Comparison of ENCODE assay signal across 24 cellular contexts in the genomic region with DNA sequence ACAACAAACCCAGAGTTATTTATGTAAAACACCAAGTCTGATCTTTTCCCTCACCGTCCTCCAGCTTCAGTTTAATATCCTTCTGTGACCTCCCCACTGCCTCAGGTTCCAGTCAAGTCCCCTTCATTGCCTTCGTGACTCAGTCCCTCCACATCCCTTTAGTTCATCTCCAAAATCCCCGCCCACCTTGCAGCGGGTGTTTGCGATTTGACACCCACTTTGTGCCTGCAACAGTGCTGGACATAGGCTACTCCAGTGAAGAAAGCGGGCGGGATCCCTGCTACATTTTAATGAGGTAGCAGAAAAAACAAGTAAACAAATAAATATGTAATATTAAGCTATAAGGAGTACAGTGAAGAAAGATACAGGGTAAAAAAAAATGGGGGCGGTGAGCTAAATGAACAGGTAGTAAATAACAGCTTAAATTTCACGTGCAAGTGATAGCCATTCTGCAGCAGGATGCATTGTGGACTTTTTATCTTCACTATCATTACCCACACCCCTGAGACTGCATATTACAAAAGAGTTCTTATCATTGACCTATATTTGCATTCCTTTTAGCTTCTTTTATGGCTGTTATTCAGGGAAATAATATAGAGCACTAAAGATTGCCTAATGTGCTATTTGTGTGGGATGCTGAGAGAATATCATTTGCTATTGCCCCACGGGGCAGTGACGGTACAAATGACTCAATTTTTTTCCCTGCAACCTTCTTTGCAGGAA.
A peak's percentile ranks its signal among the peaks of the same experiment; 100 is the strongest.
DNase-seq lines count a peak whose midpoint lies in the region; ATAC-seq and TF ChIP-seq lines count a peak whose summit lies in the region.
"Had no signal": no experiment of that assay in that cellular context is flagged by ENCODE, and none has a peak within 500 bp of the region (broad histone marks: within the 10 kb centered on the region; RNA-seq: fewer than 3 reads in every experiment).

No MANE protein-coding gene starts in this region.

- no peak overlapping the region for H3K27ac ChIP-seq in caudate nucleus (ENCODE audit: low read depth, low read length)
- H3K27ac ChIP-seq: ascending aorta, pancreas, SJSA1 had no signal

- TF ChIP-seq CTCF in cardiac fibroblast (IDR thresholded peaks at IDR 0.05; ENCODE audit: low read depth, low read length): no peak
- TF ChIP-seq CTCF in mucosa of descending colon (IDR thresholded peaks at IDR 0.05): no peak

- peaks cover 31% of the 10 kb centered on the region for H3K4me1 ChIP-seq in mucosa of descending colon (ENCODE audit: low read depth)
- H3K4me1 ChIP-seq: SJSA1 had no signal

- ATAC-seq in mucosa of descending colon: peak; percentile 91
- ATAC-seq: activated CD8-positive, alpha-beta T cell treated with anti-CD3 and anti-CD28 coated beads, Interleukin-2, amount 10 ng/mL, durations not matched to agents 7 days and 5 days; PC-3 had no signal

- DNase-seq in COLO829 (ENCODE audit: low spot score): peak; percentile 26
- DNase-seq in NCI-H1436 (lab: John Stamatoyannopoulos, UW): peak; percentile 26
- peak; percentile 47 to 56 for DNase-seq in cardiac fibroblast (ENCODE audit: low read depth in 2 of 2)
- DNase-seq in mucosa of descending colon: no peak
- no peak for DNase-seq in central memory CD4-positive, alpha-beta T cell
- DNase-seq in stimulated activated CD8-positive, alpha-beta memory T cell treated with anti-CD3 and anti-CD28 coated beads, Interleukin-4, amount 100 ng/mL, for 48 hours: no peak
- DNase-seq in caudate nucleus (lab: John Stamatoyannopoulos, UW): no peak
- no peak for DNase-seq in D341Med (ENCODE audit: low spot score)
- DNase-seq: activated CD8-positive, alpha-beta T cell treated with anti-CD3 and anti-CD28 coated beads, Interleukin-2, amount 10 ng/mL, durations not matched to agents 7 days and 5 days; activated naive CD4-positive, alpha-beta T cell treated with anti-CD3 and anti-CD28 coated beads for 36 hours; activated T-cell treated with anti-CD3 and anti-CD28 coated beads, Interleukin-2, amount 50 U/mL, for 24 hours; CD4-positive, CD25-positive, alpha-beta regulatory T cell; foreskin fibroblast; hypothalamus; KBM-7; kidney; naive B cell; NCI-H1048; NCI-H2081 treated with DMSO at 0.1 percent for 48 hours; NCI-H82; pancreas; PC-3 had no signal

- no peaks in the 10 kb centered on the region for H3K36me3 ChIP-seq in mucosa of descending colon (ENCODE audit: low read depth)
- H3K36me3 ChIP-seq: ascending aorta, pancreas, SJSA1 had no signal

- H3K4me3 ChIP-seq in cardiac fibroblast (replicated peaks in 1 of 2; ENCODE audit: low read depth in 2 of 2, low read length in 2 of 2) (no peak overlapping the region), mucosa of descending colon (no peak overlapping the region)
- H3K4me3 ChIP-seq: ascending aorta, pancreas, SJSA1 had no signal

- intact Hi-C loops in mucosa of descending colon (cut with DNase I, micrococcal nuclease): no loop called here

- no peaks in the 10 kb centered on the region for H3K9me3 ChIP-seq in mucosa of descending colon
- H3K9me3 ChIP-seq: ascending aorta, pancreas, SJSA1 had no signal

Comparison
In these comparisons a context has a peak if more than half of its experiments do, and no peak if none do; other contexts are left out.
1. DNase-seq: peak in COLO829 (single experiment), NCI-H1436 (single experiment) and cardiac fibroblast (2 of 2); none in mucosa of descending colon (0 of 3), central memory CD4-positive, alpha-beta T cell (single experiment), stimulated activated CD8-positive, alpha-beta memory T cell treated with anti-CD3 and anti-CD28 coated beads, Interleukin-4, amount 100 ng/mL, for 48 hours (single experiment), caudate nucleus (0 of 61) and D341Med (single experiment).